8 cellular contexts compared by ENCODE assay signal in the genomic region with DNA sequence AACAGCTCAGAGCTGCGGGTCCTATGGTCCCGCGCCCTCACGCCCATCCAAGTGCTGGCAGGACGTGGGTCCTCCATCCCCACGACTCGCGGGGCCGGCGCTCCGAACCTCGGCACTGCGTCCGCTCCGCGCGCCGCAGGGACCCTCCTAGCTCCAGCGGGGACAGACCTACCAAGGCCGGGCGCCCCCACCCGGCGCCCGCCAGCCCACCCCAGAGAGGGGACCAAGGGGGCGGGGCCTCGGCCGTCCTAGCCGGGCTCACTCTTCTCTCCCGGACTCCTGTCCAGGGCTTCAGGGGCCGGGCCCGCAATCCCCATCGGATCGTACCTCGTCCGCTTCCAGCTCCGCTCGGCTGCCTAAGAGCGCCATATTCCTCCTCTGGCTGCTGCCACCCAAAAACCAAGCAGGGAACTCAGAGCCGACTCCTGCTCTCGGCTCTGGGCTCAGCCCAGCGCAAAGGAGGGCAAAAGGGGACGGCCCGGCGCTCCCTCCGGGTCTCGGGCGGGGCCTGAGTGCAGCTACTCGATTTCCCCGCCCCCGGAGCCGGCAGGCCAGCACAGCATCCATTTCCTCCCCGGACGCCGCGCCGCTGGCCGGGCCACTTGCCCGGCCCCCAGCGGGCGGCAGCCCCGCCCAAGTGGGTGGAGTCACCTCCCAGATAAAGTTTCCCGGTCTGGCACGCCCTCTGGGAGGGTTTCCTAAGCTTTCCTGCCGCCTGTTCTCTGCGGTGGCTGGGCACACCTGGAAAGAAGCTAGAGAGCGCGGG. TPM values are rescaled to one million over a fixed set of nuclear protein-coding genes. Genes with fewer than 3 reads are reported as not detected.
DNase-seq lines count a peak whose midpoint lies in the region; ATAC-seq and TF ChIP-seq lines count a peak whose summit lies in the region.

Gene TTC39B (minus strand): TSS at position 460 of the 766 bp plus-strand sequence. CDS start 91 bp downstream, at position 369.

- ATAC-seq in HG03159 (IDR thresholded peaks at IDR 0.05; ENCODE audit: unreplicated experiment) (peak; percentile 88), left colon (peak; percentile 90)

- intact Hi-C loops in left colon (cut with DNase I, micrococcal nuclease), result no loop called here

- TF ChIP-seq CTCF in AG09309 (IDR thresholded peaks at IDR 0.05; ENCODE audit: control insufficient read depth, insufficient read depth, low read depth, low read length, missing control alignments) (no peak), coronary artery (IDR thresholded peaks at IDR 0.05) (no peak)

- peak; percentile 53 for DNase-seq in AG09309 (ENCODE audit: low read depth)
- peak; percentile 91 for DNase-seq in NCI-H2227 treated with DMSO at 0.1 percent for 48 hours (lab: John Stamatoyannopoulos, UW)
- DNase-seq in activated CD4-positive, alpha-beta T cell treated with anti-CD3 and anti-CD28 coated beads for 24 hours (ENCODE audit: low read depth in 2 of 2), result peak; percentile 60 to 81
- peak; percentile 95 for DNase-seq in coronary artery (ENCODE audit: low spot score)
- peak; percentile 96 to 97 for DNase-seq in left colon
- peak in 3 of 4 experiments; percentile 45 to 84 (median 61) for DNase-seq in stimulated activated CD4-positive, alpha-beta T cell treated with anti-CD3 and anti-CD28 coated beads, Interleukin-1b, Interleukin-23, amount 100 ng/mL, for 24 hours (ENCODE audit: low read depth in 4 of 4, low spot score in 1 of 4)

- in situ Hi-C loops in GM18951 (cut with MboI; ENCODE audit: low sequenced_read_pairs, unreplicated experiment), result no loop called here

- peak; percentile 47 for TF ChIP-seq POLR2A in GM18951 (IDR thresholded peaks at IDR 0.05; ENCODE audit: extremely low read depth, insufficient read depth, insufficient read length)

- H3K27ac ChIP-seq in coronary artery, result peak within 1 kb of the TSS; percentile 88 to 92

- H3K4me3 ChIP-seq in AG09309 (ENCODE audit: control insufficient read depth, low read depth, low read length), result peak within 1 kb of the TSS; percentile 78
- peak within 1 kb of the TSS; percentile 96 for H3K4me3 ChIP-seq in coronary artery

RNA-seq across cellular contexts. Expression of gene TTC39B, which starts in this region (rescaled TPM):
- 10 to 100 TPM; 45.3 to 50.5 TPM for total RNA-seq in left colon

Comparison
In these comparisons a context has a peak if more than half of its experiments do, and no peak if none do; other contexts are left out.
1. Peak in every context shown above with its lines: DNase-seq, ATAC-seq, H3K4me3 ChIP-seq and H3K27ac ChIP-seq.